In genomic region chr19:42424345-42424707, GRCh38 we compare ENCODE assay signal across 12 cellular contexts. TPM values are rescaled to one million over a fixed set of nuclear protein-coding genes. Genes with fewer than 3 reads are reported as not detected.
DNase-seq lines count a peak whose midpoint lies in the region; ATAC-seq and TF ChIP-seq lines count a peak whose summit lies in the region.
"Had no signal": no experiment of that assay in that cellular context is flagged by ENCODE, and none has a peak within 500 bp of the region (broad histone marks: within the 10 kb centered on the region; RNA-seq: fewer than 3 reads in every experiment).

No MANE protein-coding gene starts in this region.

- H3K9me3 ChIP-seq in Loucy (ENCODE audit: insufficient read depth, low read depth, low read length) (no peaks in the 10 kb centered on the region), neural cell (ENCODE audit: low read length) (no peaks in the 10 kb centered on the region), ovary (no peaks in the 10 kb centered on the region)

- H3F3A ChIP-seq in Loucy (ENCODE audit: low read depth) (no peaks in the 10 kb centered on the region), neural cell (ENCODE audit: insufficient read depth, low read length, poor library complexity, severe bottlenecking) (no peaks in the 10 kb centered on the region)

- ATAC-seq in HG03378 (IDR thresholded peaks at IDR 0.05; ENCODE audit: unreplicated experiment) = no peak

- peak overlapping the region; percentile 79 for H3K27ac ChIP-seq in neural cell (ENCODE audit: low read length)
- H3K27ac ChIP-seq in ovary = no peak overlapping the region

- no peak for TF ChIP-seq POLR2A in ovary (IDR thresholded peaks at IDR 0.05)

- H3K27me3 Mint-ChIP-seq in dendritic cell treated with granulocyte-macrophage colony-stimulating factor and Interleukin-4, amounts not matched to agents 40 ng/mL and 50 ng/mL, for 4 days = peaks cover 74% of the 10 kb centered on the region

- DNase-seq in AG09309 (ENCODE audit: low read depth) = no peak
- no peak for DNase-seq in NCI-H1092 treated with DMSO at 0.1 percent for 48 hours (lab: John Stamatoyannopoulos, UW)
- no peak for DNase-seq in CD1c-positive myeloid dendritic cell (ENCODE audit: extremely low spot score)
- no peak for DNase-seq in ovary
- DNase-seq: RPMI8226 had no signal

- H3K9me3 Mint-ChIP-seq in dendritic cell treated with granulocyte-macrophage colony-stimulating factor and Interleukin-4, amounts not matched to agents 40 ng/mL and 50 ng/mL, for 4 days = no peaks in the 10 kb centered on the region

- H3K36me3 Mint-ChIP-seq in dendritic cell treated with granulocyte-macrophage colony-stimulating factor and Interleukin-4, amounts not matched to agents 40 ng/mL and 50 ng/mL, for 4 days (ENCODE audit: low read depth) = no peaks in the 10 kb centered on the region

- H3K27me3 ChIP-seq in Loucy (ENCODE audit: insufficient read depth, low read length, poor library complexity, severe bottlenecking) = no peaks in the 10 kb centered on the region
- H3K27me3 ChIP-seq in neural cell (ENCODE audit: insufficient read depth, low read depth, low read length) = no peaks in the 10 kb centered on the region
- no peaks in the 10 kb centered on the region for H3K27me3 ChIP-seq in ovary

- peak overlapping the region; percentile 93 for H3K4me2 ChIP-seq in Loucy (ENCODE audit: low read depth, low read length, poor library complexity, severe bottlenecking)
- H3K4me2 ChIP-seq in neural cell (ENCODE audit: low read length) = no peak overlapping the region

- H3K79me2 ChIP-seq in Loucy (ENCODE audit: insufficient read depth, low read length) = peaks cover 16% of the 10 kb centered on the region; the same call in 1 of the 2 replicates
- H3K79me2 ChIP-seq in neural cell (replicated peaks; ENCODE audit: insufficient read depth, low read length) = no peaks in the 10 kb centered on the region

- H3K36me3 ChIP-seq in Loucy (ENCODE audit: insufficient read depth, low read length) (no peaks in the 10 kb centered on the region), neural cell (ENCODE audit: insufficient read depth, low read length) (no peaks in the 10 kb centered on the region), ovary (no peaks in the 10 kb centered on the region)

- TF ChIP-seq CTCF in AG09309 (IDR thresholded peaks at IDR 0.05; ENCODE audit: control insufficient read depth, insufficient read depth, low read depth, low read length, missing control alignments) = no peak
- TF ChIP-seq CTCF in Loucy (conservative IDR thresholded peaks at IDR 0.05; ENCODE audit: low read length) = no peak
- TF ChIP-seq CTCF in neural cell (IDR thresholded peaks at IDR 0.05; ENCODE audit: poor library complexity, severe bottlenecking) = no peak
- no peak for TF ChIP-seq CTCF in ovary (IDR thresholded peaks at IDR 0.05)

- H3K4me3 ChIP-seq in AG09309 (ENCODE audit: control insufficient read depth, low read depth, low read length) (peak overlapping the region; percentile 56; the same call in 1 of the 2 replicates), Loucy (ENCODE audit: low read length, poor library complexity, severe bottlenecking) (no peak overlapping the region), neural cell (ENCODE audit: low read length) (peak overlapping the region; percentile 87), ovary (no peak overlapping the region)

- H3K27ac Mint-ChIP-seq in dendritic cell treated with granulocyte-macrophage colony-stimulating factor and Interleukin-4, amounts not matched to agents 40 ng/mL and 50 ng/mL, for 4 days = no peak overlapping the region

- H4K20me1 ChIP-seq in Loucy (ENCODE audit: insufficient read depth, low read length, poor library complexity, severe bottlenecking) (peaks cover 22% of the 10 kb centered on the region), neural cell (ENCODE audit: insufficient read depth) (no peaks in the 10 kb centered on the region)

- H3K4me3 Mint-ChIP-seq in dendritic cell treated with granulocyte-macrophage colony-stimulating factor and Interleukin-4, amounts not matched to agents 40 ng/mL and 50 ng/mL, for 4 days = peak overlapping the region; percentile 77

- H3K4me1 ChIP-seq in Loucy (ENCODE audit: insufficient read depth, low read length, poor library complexity, severe bottlenecking) (peaks cover 33% of the 10 kb centered on the region), ovary (ENCODE audit: insufficient read depth) (peaks cover 7% of the 10 kb centered on the region)

- 31 to 46% (median 43%) methylated on average over 14 to 15 of the region's 15 CpGs for WGBS in ovary, 3 donors

- H3K9me2 ChIP-seq in Loucy (replicated peaks; ENCODE audit: low read depth, low read length) (no peaks in the 10 kb centered on the region), neural cell (ENCODE audit: insufficient read depth, low read length) (no peaks in the 10 kb centered on the region)

- TF ChIP-seq EP300 in neural cell (conservative IDR thresholded peaks at IDR 0.05; ENCODE audit: poor library complexity, severe bottlenecking) (no peak), ovary (IDR thresholded peaks at IDR 0.05) (no peak)

- intact Hi-C loops in dendritic cell treated with granulocyte-macrophage colony-stimulating factor and Interleukin-4, amounts not matched to agents 40 ng/mL and 50 ng/mL, for 4 days (cut with micrococcal nuclease) = no loop called here
- intact Hi-C loops in ovary (cut with DNase I) = no loop called here

- H3K9ac ChIP-seq in Loucy (ENCODE audit: low read depth, low read length, poor library complexity, severe bottlenecking) = no peak overlapping the region
- peak overlapping the region; percentile 82 for H3K9ac ChIP-seq in neural cell (ENCODE audit: low read length)

- H2AFZ ChIP-seq in Loucy (ENCODE audit: low read length) (no peak overlapping the region), neural cell (ENCODE audit: low read depth, low read length) (no peak overlapping the region)

- TF ChIP-seq RAD21 in neural cell (conservative IDR thresholded peaks at IDR 0.05) = no peak

- H3K4me1 Mint-ChIP-seq in dendritic cell treated with granulocyte-macrophage colony-stimulating factor and Interleukin-4, amounts not matched to agents 40 ng/mL and 50 ng/mL, for 4 days (ENCODE audit: low read depth) = peaks cover 32% of the 10 kb centered on the region

TF ChIP-seq in neural cell, 6 proteins besides CTCF, POLR2A, EP300 and RAD21:
- no peak for TF ChIP-seq SMC3 (conservative IDR thresholded peaks at IDR 0.05; ENCODE audit: poor library complexity)
- TF ChIP-seq MXI1 (conservative IDR thresholded peaks at IDR 0.05; ENCODE audit: poor library complexity, severe bottlenecking) = no peak
- TF ChIP-seq REST (IDR thresholded peaks at IDR 0.05; ENCODE audit: borderline replicate concordance) = no peak
- no peak for TF ChIP-seq TAF1 (IDR thresholded peaks at IDR 0.05; ENCODE audit: low read depth)
- TF ChIP-seq EZH2 (IDR thresholded peaks at IDR 0.05; ENCODE audit: borderline replicate concordance, insufficient read depth, low read length, poor library complexity, severe bottlenecking) = no peak
- no peak for TF ChIP-seq POLR2AphosphoS5 (IDR thresholded peaks at IDR 0.05)

RNA-seq across cellular contexts. Expression of gene LIPE, which starts 2.9 kb away (rescaled TPM):
- polyA plus RNA-seq in neural cell = 19.1 and 24.7 TPM in 2 replicates
- polyA minus RNA-seq in neural cell = 26.5 and 30.9 TPM in 2 replicates
- total RNA-seq in ovary = 10 to 100 TPM in 3 of 7 donors, 1 to 10 TPM in 4; 2.3 to 15.1 (median 5.4) TPM
- 1 to 10 TPM; 1.7 to 7.9 TPM for polyA plus RNA-seq in ovary

RNA-seq across cellular contexts. Expression of gene CXCL17, which starts 18.4 kb away (rescaled TPM):
- polyA plus RNA-seq in neural cell = not detected in 2 replicates
- polyA minus RNA-seq in neural cell = not detected in 2 replicates
- under 1 TPM in 2 of 7 donors, not detected in 5; 0.32 to 0.46 TPM for total RNA-seq in ovary
- polyA plus RNA-seq in ovary = not detected
- total RNA-seq: Daoy, M059J, mesenteric fat pad had no signal

RNA-seq across cellular contexts. Expression of gene CNFN, which starts 34.2 kb away (rescaled TPM):
- polyA plus RNA-seq in neural cell (not detected in 2 replicates), ovary (under 1 TPM; 0.47 to 0.91 TPM)
- polyA minus RNA-seq in neural cell = not detected in 2 replicates
- not detected for total RNA-seq in ovary

Comparison
In these comparisons a context has a peak if more than half of its experiments do, and no peak if none do; other contexts are left out.
1. H3K4me3 ChIP-seq: peak in AG09309 (single experiment) and neural cell (single experiment); none in Loucy (single experiment) and ovary (single experiment).